In the genomic region with DNA sequence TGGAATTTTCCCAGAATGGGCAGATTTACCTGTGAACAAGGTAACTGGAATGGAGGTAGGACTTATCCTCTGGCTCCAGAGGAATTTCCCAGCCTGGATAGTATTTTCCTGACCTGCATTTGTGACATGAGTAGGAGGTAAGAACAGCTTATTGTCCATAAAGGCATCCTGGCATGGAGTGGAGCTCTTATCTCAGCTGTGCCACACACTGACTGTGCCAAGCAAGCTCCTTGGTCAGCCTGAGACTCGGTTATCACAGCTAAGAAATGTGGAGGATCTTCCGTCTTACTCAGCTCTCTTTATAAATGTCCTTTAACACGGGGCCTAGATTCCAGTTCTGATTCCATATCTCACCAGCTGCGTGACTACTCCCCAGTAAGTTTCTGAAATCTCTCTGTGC, we compare ENCODE assay signal across 27 cellular contexts.
"Had no signal": no experiment of that assay in that cellular context is flagged by ENCODE, and none has a peak within 500 bp of the region (broad histone marks: within the 10 kb centered on the region; RNA-seq: fewer than 3 reads in every experiment).

No MANE protein-coding gene starts in this region.

- FAIRE-seq: pancreas, TTC549 had no signal

- H3K27me3 Mint-ChIP-seq: activated B cell treated with CpG ODN at 0.5 μM for 24 hours; activated CD4-positive, alpha-beta T cell treated with anti-CD3 and anti-CD28 coated beads for 36 hours; activated naive CD8-positive, alpha-beta T cell; central memory CD8-positive, alpha-beta T cell; type B pancreatic cell had no signal

- H3K27ac Mint-ChIP-seq: activated B cell treated with CpG ODN at 0.5 μM for 24 hours; activated CD4-positive, alpha-beta T cell treated with anti-CD3 and anti-CD28 coated beads for 36 hours; activated naive CD8-positive, alpha-beta T cell; activated T-helper 2 cell treated with anti-CD3 and anti-CD28 coated beads, Interferon-gamma antibody, Interleukin-2, Interleukin-4, amounts not matched to agents 10 μg/mL and 5 μg/mL and 100 μg/mL, durations not matched to agents 14 hours and 24 hours and 36 hours; nephron; type B pancreatic cell had no signal

- H3K9me3 Mint-ChIP-seq: activated T-cell treated with anti-CD3 and anti-CD28 coated beads, Interleukin-2, amount 50 U/mL, for 4 hours; central memory CD8-positive, alpha-beta T cell; nephron; type B pancreatic cell had no signal

- H3K4me3 Mint-ChIP-seq: activated B cell treated with CpG ODN at 0.5 μM for 24 hours; activated CD4-positive, alpha-beta T cell treated with anti-CD3 and anti-CD28 coated beads for 36 hours; activated naive CD8-positive, alpha-beta T cell; activated T-cell treated with anti-CD3 and anti-CD28 coated beads, Interleukin-2, amount 50 U/mL, for 4 hours; central memory CD8-positive, alpha-beta T cell; nephron; type B pancreatic cell had no signal

- ATAC-seq: activated CD4-positive, alpha-beta T cell treated with anti-CD3 and anti-CD28 coated beads for 36 hours; activated T-cell treated with anti-CD3 and anti-CD28 coated beads, Interleukin-2, amount 50 U/mL, for 4 hours; left lung; pancreas had no signal

- DNase-seq: activated B cell treated with CpG ODN at 0.5 μM for 24 hours; activated CD4-positive, alpha-beta T cell treated with anti-CD3 and anti-CD28 coated beads for 36 hours; activated CD4-positive, alpha-beta T cell treated with anti-CD3 and anti-CD28 coated beads, Interleukin-2, amount 50 U/mL, for 48 hours; activated CD8-positive, alpha-beta memory T cell treated with anti-CD3 and anti-CD28 coated beads, Interleukin-2, amount 50 U/mL, for 48 hours; activated naive CD4-positive, alpha-beta T cell; activated T-cell treated with anti-CD3 and anti-CD28 coated beads, Interleukin-2, amount 50 U/mL, for 4 hours; adrenal gland; brain microvascular endothelial cell; left lung; midbrain; pancreas; sigmoid colon; stimulated activated CD4-positive, alpha-beta T cell treated with anti-CD3 and anti-CD28 coated beads, Interleukin-2, amount 100 ng/mL, for 48 hours; stimulated activated CD8-positive, alpha-beta memory T cell treated with anti-CD3 and anti-CD28 coated beads, Interleukin-4, amount 100 ng/mL, for 48 hours; stimulated activated naive CD4-positive, alpha-beta T cell; T-helper 1 cell had no signal

- H3K9me3 ChIP-seq: adrenal gland, ascending aorta, left lung, neutrophil, pancreas, thoracic aorta had no signal

- H3K4me3 ChIP-seq: adrenal gland, ascending aorta, coronary artery, left lung, pancreas, sigmoid colon, thoracic aorta had no signal

- H3K4me1 Mint-ChIP-seq: activated B cell treated with CpG ODN at 0.5 μM for 24 hours had no signal

- H3K27ac ChIP-seq: adrenal gland, ascending aorta, brain microvascular endothelial cell, coronary artery, epithelial cell of prostate, left lung, neutrophil, pancreas, sigmoid colon, thoracic aorta had no signal

- H3K36me3 ChIP-seq: adrenal gland, ascending aorta, brain microvascular endothelial cell, left lung, pancreas, sigmoid colon, thoracic aorta had no signal

- H3K27me3 ChIP-seq: adrenal gland, ascending aorta, brain microvascular endothelial cell, left lung, neutrophil, pancreas, sigmoid colon had no signal
